1 cellular context compared by ENCODE assay signal in genomic region chr22:37032535-37033460, GRCh38.
A peak's percentile ranks its signal among the peaks of the same experiment; 100 is the strongest.
TF ChIP-seq lines count a peak whose summit lies in the region.

No MANE protein-coding gene starts in this region.

TF ChIP-seq in HepG2, 621 proteins besides CTCF, POLR2A, EP300 and RAD21 (continued from another document and continues in another):
- TF ChIP-seq PTBP1 (IDR thresholded peaks at IDR 0.05; ENCODE audit: low read depth, low read length, poor library complexity, severe bottlenecking): no peak
- TF ChIP-seq REL (CRISPR knock-in tag; conservative IDR thresholded peaks at IDR 0.05): peak; percentile 76
- TF ChIP-seq ZNF33B (CRISPR knock-in tag; IDR thresholded peaks at IDR 0.05): no peak
- peak; percentile 98 for TF ChIP-seq ZBTB7A (CRISPR knock-in tag; IDR thresholded peaks at IDR 0.05)
- no peak for TF ChIP-seq ZFP62 (CRISPR knock-in tag; IDR thresholded peaks at IDR 0.05)
- peak; percentile 83 for TF ChIP-seq SNAPC4 (CRISPR knock-in tag; IDR thresholded peaks at IDR 0.05)
- peak; percentile 44 to 98; a peak in 2 of 4 replicates for TF ChIP-seq KLF16 (CRISPR knock-in tag; IDR thresholded peaks at IDR 0.05)
- TF ChIP-seq HMGA1 (CRISPR knock-in tag; conservative IDR thresholded peaks at IDR 0.05): no peak
- TF ChIP-seq ZNF329 (CRISPR knock-in tag; IDR thresholded peaks at IDR 0.05; ENCODE audit: low read depth): 0 out of 2 replicates have a peak, but pooled peaks have one; percentile 33
- peak; percentile 79; the same call in 1 of the 2 replicates for TF ChIP-seq ARID4A (CRISPR knock-in tag; IDR thresholded peaks at IDR 0.05; ENCODE audit: borderline replicate concordance)
- TF ChIP-seq CSRNP1 (CRISPR knock-in tag; IDR thresholded peaks at IDR 0.05): peak; percentile 65; the same call in 1 of the 2 replicates
- TF ChIP-seq SNAI1 (CRISPR knock-in tag; IDR thresholded peaks at IDR 0.05; ENCODE audit: borderline replicate concordance): 0 out of 2 replicates have a peak, but pooled peaks have one; percentile 63
- TF ChIP-seq IKZF1 (IDR thresholded peaks at IDR 0.05): no peak
- no peak for TF ChIP-seq HNRNPLL (IDR thresholded peaks at IDR 0.05; ENCODE audit: low read depth, low read length, poor library complexity, severe bottlenecking)
- no peak; the same call in 1 of the 2 replicates for TF ChIP-seq AFF4 (CRISPR knock-in tag; IDR thresholded peaks at IDR 0.05)
- peak; percentile 82 for TF ChIP-seq POGZ (CRISPR knock-in tag; IDR thresholded peaks at IDR 0.05)
- no peak for TF ChIP-seq ZNF510 (CRISPR knock-in tag; IDR thresholded peaks at IDR 0.05; ENCODE audit: low read depth)
- peak; percentile 100 for TF ChIP-seq ETV5 (CRISPR knock-in tag; IDR thresholded peaks at IDR 0.05; ENCODE audit: borderline replicate concordance)
- no peak for TF ChIP-seq ZNF207 (IDR thresholded peaks at IDR 0.05; ENCODE audit: borderline replicate concordance)
- peak; percentile 0 for TF ChIP-seq RBM22 (optimal IDR thresholded peaks at IDR 0.05; ENCODE audit: low read length)
- TF ChIP-seq RFX3 (CRISPR knock-in tag; IDR thresholded peaks at IDR 0.05): peak; percentile 52; the same call in 1 of the 2 replicates
- TF ChIP-seq FUBP1 (CRISPR knock-in tag; IDR thresholded peaks at IDR 0.05; ENCODE audit: borderline replicate concordance): no peak
- TF ChIP-seq MXD4 (CRISPR knock-in tag; IDR thresholded peaks at IDR 0.05): peak; percentile 72; the same call in 1 of the 2 replicates
- no peak for TF ChIP-seq CHCHD3 (CRISPR knock-in tag; IDR thresholded peaks at IDR 0.05)
- TF ChIP-seq IRF9 (CRISPR knock-in tag; IDR thresholded peaks at IDR 0.05; ENCODE audit: borderline replicate concordance): no peak; the same call in 1 of the 2 replicates
- TF ChIP-seq ZNF746 (CRISPR knock-in tag; IDR thresholded peaks at IDR 0.05): peak; percentile 98
- peak; percentile 86 for TF ChIP-seq FOSL2 (CRISPR knock-in tag; IDR thresholded peaks at IDR 0.05)
- TF ChIP-seq ZNF180 (CRISPR knock-in tag; IDR thresholded peaks at IDR 0.05; ENCODE audit: borderline replicate concordance, low read depth): no peak
- peak; percentile 78 for TF ChIP-seq ZBTB39 (CRISPR knock-in tag; IDR thresholded peaks at IDR 0.05)
- TF ChIP-seq ZNF768 (CRISPR knock-in tag; IDR thresholded peaks at IDR 0.05): peak; percentile 57; the same call in 1 of the 2 replicates
- peak; percentile 91 for TF ChIP-seq BRD4 (CRISPR knock-in tag; IDR thresholded peaks at IDR 0.05)
- no peak; the same call in none of the 2 replicates for TF ChIP-seq ZNF124 (CRISPR knock-in tag; IDR thresholded peaks at IDR 0.05)
